ENCODE assay signal across 8 cellular contexts in genomic region chr6:26125015-26125690, GRCh38. TPM values are rescaled to one million over a fixed set of nuclear protein-coding genes. Genes with fewer than 3 reads are reported as not detected.
DNase-seq lines count a peak whose midpoint lies in the region; ATAC-seq, FAIRE-seq and TF ChIP-seq lines count a peak whose summit lies in the region.

No MANE protein-coding gene starts in this region.

- H3K27ac Mint-ChIP-seq in glutamatergic neuron (ENCODE audit: unreplicated experiment): peak overlapping the region; percentile 98

- no peak for ATAC-seq in HG02840 (IDR thresholded peaks at IDR 0.05; ENCODE audit: low FRiP score, unreplicated experiment)
- no peak for ATAC-seq in omental fat pad (ENCODE audit: low FRiP score)

- peaks cover 30% of the 10 kb centered on the region for H3K9me3 Mint-ChIP-seq in glutamatergic neuron (ENCODE audit: unreplicated experiment)

- no peaks in the 10 kb centered on the region for H4K20me1 ChIP-seq in MM.1S (ENCODE audit: insufficient read depth, low read length)

- no peaks in the 10 kb centered on the region for H3K9me2 ChIP-seq in MM.1S (replicated peaks; ENCODE audit: insufficient read depth, low read length)

- H3K4me3 ChIP-seq in MM.1S (ENCODE audit: low read length) (peak overlapping the region; percentile 82), skeletal muscle satellite cell (ENCODE audit: low read length) (peak overlapping the region; percentile 89)

- H3K4me2 ChIP-seq in MM.1S (ENCODE audit: low read depth, low read length): peak overlapping the region; percentile 87
- peak overlapping the region; percentile 96 for H3K4me2 ChIP-seq in skeletal muscle satellite cell (ENCODE audit: low read length)

- H3K27ac ChIP-seq in MM.1S (ENCODE audit: low read length): peak overlapping the region; percentile 96

- no peak for TF ChIP-seq CTCF in MM.1S (IDR thresholded peaks at IDR 0.05; ENCODE audit: low read length)
- TF ChIP-seq CTCF in glutamatergic neuron (IDR thresholded peaks at IDR 0.05; ENCODE audit: partially characterized antibody, unreplicated experiment): no peak
- TF ChIP-seq CTCF in omental fat pad (IDR thresholded peaks at IDR 0.05): no peak

- H3K9me3 ChIP-seq in MM.1S (replicated peaks; ENCODE audit: insufficient read depth, low read length) (no peaks in the 10 kb centered on the region), skeletal muscle satellite cell (replicated peaks; ENCODE audit: low read length) (no peaks in the 10 kb centered on the region)

- H3K36me3 Mint-ChIP-seq in glutamatergic neuron (ENCODE audit: unreplicated experiment): no peaks in the 10 kb centered on the region

- H3K4me3 Mint-ChIP-seq in glutamatergic neuron (ENCODE audit: unreplicated experiment): peak overlapping the region; percentile 98

- peaks cover 23% of the 10 kb centered on the region for H3K27me3 Mint-ChIP-seq in glutamatergic neuron (ENCODE audit: unreplicated experiment)

- H3K4me1 ChIP-seq in MM.1S (ENCODE audit: low read length): peaks cover 22% of the 10 kb centered on the region
- H3K4me1 ChIP-seq in skeletal muscle satellite cell (ENCODE audit: control insufficient read depth, insufficient read depth, low read length): peaks cover 26% of the 10 kb centered on the region

- peaks cover 7% of the 10 kb centered on the region for H3K4me1 Mint-ChIP-seq in glutamatergic neuron (ENCODE audit: low read depth, unreplicated experiment)

- no peaks in the 10 kb centered on the region for H3K27me3 ChIP-seq in MM.1S (replicated peaks; ENCODE audit: insufficient read depth, low read length)
- no peaks in the 10 kb centered on the region for H3K27me3 ChIP-seq in skeletal muscle satellite cell (ENCODE audit: control insufficient read depth, insufficient read depth, low read length)

- H3K9ac ChIP-seq in MM.1S (ENCODE audit: low read length) (peak overlapping the region; percentile 90), skeletal muscle satellite cell (ENCODE audit: low read depth, low read length) (peak overlapping the region; percentile 96)

- H3K36me3 ChIP-seq in MM.1S (replicated peaks; ENCODE audit: insufficient read depth, low read length): no peaks in the 10 kb centered on the region
- H3K36me3 ChIP-seq in skeletal muscle satellite cell (ENCODE audit: insufficient read depth, low read length): peaks cover 8% of the 10 kb centered on the region

- peaks cover 20% of the 10 kb centered on the region for H3K79me2 ChIP-seq in MM.1S (ENCODE audit: low read length)

- peaks cover 42% of the 10 kb centered on the region for H3F3A ChIP-seq in MM.1S (ENCODE audit: insufficient read depth, low read length)

- FAIRE-seq in GM19239 (lab: Jason Lieb, UNC): no peak

- H2AFZ ChIP-seq in MM.1S (ENCODE audit: low read length): no peak overlapping the region

- peak; percentile 59 for DNase-seq in ELR (ENCODE audit: low read depth)
- peak; percentile 56 for DNase-seq in MM.1S
- DNase-seq in activated T-cell treated with anti-CD3 and anti-CD28 coated beads, Interleukin-2, amount 50 U/mL, for 1 hour: peak; percentile 26
- DNase-seq in glutamatergic neuron: no peak
- no peak for DNase-seq in GM19239 (ENCODE audit: insufficient read length, low spot score)
- no peak for DNase-seq in omental fat pad (ENCODE audit: low spot score)

RNA-seq across cellular contexts. Expression of gene HFE, which starts 37.9 kb away (rescaled TPM):
- total RNA-seq in glutamatergic neuron (ENCODE audit: unreplicated experiment): not detected
- 8.5 and 13.9 TPM in 2 replicates for total RNA-seq in skeletal muscle satellite cell (2012; rRNA removed)
- 10 to 100 TPM in 1 of 4 donors, 1 to 10 TPM in 3; 5.3 to 10.7 (median 8.8) TPM for total RNA-seq in omental fat pad

Comparison
In these comparisons a context has a peak if more than half of its experiments do, and no peak if none do; other contexts are left out.
1. DNase-seq: peak in ELR (single experiment), MM.1S (single experiment) and activated T-cell treated with anti-CD3 and anti-CD28 coated beads, Interleukin-2, amount 50 U/mL, for 1 hour (single experiment); none in glutamatergic neuron (single experiment), GM19239 (single experiment) and omental fat pad (single experiment).